ENCODE assay signal across 30 cellular contexts in the genomic region with DNA sequence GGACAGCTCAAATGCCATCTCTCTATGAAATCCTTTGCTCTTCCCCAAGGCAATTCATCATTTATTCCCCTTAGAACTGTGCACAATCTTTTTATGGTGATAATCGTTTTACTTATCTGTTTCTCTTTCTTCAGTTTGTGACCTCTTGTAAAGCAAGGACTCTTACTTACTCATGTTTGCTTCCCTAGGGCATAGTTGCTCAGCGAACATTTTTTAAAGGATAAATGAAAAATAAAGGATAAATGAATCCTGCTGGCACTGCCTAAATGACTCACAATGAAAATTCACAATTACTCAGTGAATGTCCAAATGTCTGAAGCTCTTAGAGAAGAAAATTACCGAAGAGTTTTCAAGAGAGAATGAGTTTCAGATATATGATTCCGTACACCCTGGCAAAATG.
A peak's percentile ranks its signal among the peaks of the same experiment; 100 is the strongest.
DNase-seq lines count a peak whose midpoint lies in the region; ATAC-seq, FAIRE-seq and TF ChIP-seq lines count a peak whose summit lies in the region.
"Had no signal": no experiment of that assay in that cellular context is flagged by ENCODE, and none has a peak within 500 bp of the region (broad histone marks: within the 10 kb centered on the region; RNA-seq: fewer than 3 reads in every experiment).

No MANE protein-coding gene starts in this region.

- peak overlapping the region; percentile 7; the same call in 1 of the 2 replicates for H4K5ac ChIP-seq in IMR-90 (ENCODE audit: low read depth, low read length)

- H3K27me3 ChIP-seq in IMR-90 (ENCODE audit: control insufficient read depth, insufficient read depth, low read length) = no peaks in the 10 kb centered on the region
- H3K27me3 ChIP-seq in bronchial epithelial cell (ENCODE audit: control insufficient read depth, insufficient read depth, low read length) = no peaks in the 10 kb centered on the region
- H3K27me3 ChIP-seq in neural progenitor cell = no peaks in the 10 kb centered on the region
- H3K27me3 ChIP-seq: BLaER1, vagina had no signal

- no CpG with 5 or more reads among the region's 4 CpGs for WGBS in IMR-90 (ENCODE audit: extremely low coverage in 2 of 2, insufficient read length in 1 of 2), 2 experiments

- H2BK120ac ChIP-seq in IMR-90 (ENCODE audit: low read depth, low read length) = no peak overlapping the region

- H2BK20ac ChIP-seq in IMR-90 (ENCODE audit: low read depth, low read length) = no peak overlapping the region

- H3F3A ChIP-seq in neural progenitor cell (ENCODE audit: low read depth) = no peaks in the 10 kb centered on the region

- no peak overlapping the region for H2AK9ac ChIP-seq in IMR-90 (replicated peaks; ENCODE audit: low read depth, low read length, poor library complexity)

- no peaks in the 10 kb centered on the region for H3K79me2 ChIP-seq in neural progenitor cell (ENCODE audit: low read depth)

- no peak overlapping the region for H2AFZ ChIP-seq in IMR-90 (replicated peaks; ENCODE audit: low read length, poor library complexity)
- H2AFZ ChIP-seq in neural progenitor cell (replicated peaks) = peak overlapping the region; percentile 12

- no peaks in the 10 kb centered on the region for H3K36me3 Mint-ChIP-seq in neural progenitor cell
- no peaks in the 10 kb centered on the region for H3K36me3 Mint-ChIP-seq in T-helper 2 cell treated with Interferon-gamma antibody and Interleukin-4, amounts not matched to agents 5 μg/mL and 100 μg/mL, for 36 hours (ENCODE audit: low read depth)
- H3K36me3 Mint-ChIP-seq: brain, mesothelial cell of epicardium, naive B cell had no signal

- no peak overlapping the region for H3K18ac ChIP-seq in IMR-90 (ENCODE audit: low read depth, low read length)

- dilution Hi-C loops in IMR-90 (cut with HindIII; ENCODE audit: low sequenced_read_pairs, unreplicated experiment) = no loop called here

- H3K23ac ChIP-seq in IMR-90 (ENCODE audit: low read depth, low read length) = no peak overlapping the region

- H3K4me1 ChIP-seq in IMR-90 (ENCODE audit: control insufficient read depth, insufficient read depth, low read length) (no peaks in the 10 kb centered on the region; the same call in 1 of the 2 replicates), neural progenitor cell (peaks cover 22% of the 10 kb centered on the region)
- H3K4me1 ChIP-seq: BLaER1, vagina had no signal

- no peak overlapping the region for H3K9ac ChIP-seq in IMR-90 (ENCODE audit: low read depth, low read length)
- H3K9ac ChIP-seq in neural progenitor cell = no peak overlapping the region
- H3K9ac ChIP-seq: BLaER1 had no signal

- H3K27ac Mint-ChIP-seq in neural progenitor cell = no peak overlapping the region
- no peak overlapping the region for H3K27ac Mint-ChIP-seq in T-helper 2 cell treated with Interferon-gamma antibody and Interleukin-4, amounts not matched to agents 5 μg/mL and 100 μg/mL, for 36 hours
- H3K27ac Mint-ChIP-seq: activated CD4-positive, alpha-beta T cell treated with anti-CD3 and anti-CD28 coated beads, Interleukin-2, amount 10 ng/mL, durations not matched to agents 24 days and 14 days; activated T-cell treated with anti-CD3 and anti-CD28 coated beads, Interleukin-2, amount 50 U/mL, for 72 hours; brain; mesothelial cell of epicardium; naive B cell had no signal

- H3K4me3 Mint-ChIP-seq in neural progenitor cell = no peak overlapping the region
- H3K4me3 Mint-ChIP-seq in T-helper 2 cell treated with Interferon-gamma antibody and Interleukin-4, amounts not matched to agents 5 μg/mL and 100 μg/mL, for 36 hours = no peak overlapping the region
- H3K4me3 Mint-ChIP-seq: activated CD4-positive, alpha-beta T cell treated with anti-CD3 and anti-CD28 coated beads, Interleukin-2, amount 10 ng/mL, durations not matched to agents 24 days and 14 days; activated T-cell treated with anti-CD3 and anti-CD28 coated beads, Interleukin-2, amount 50 U/mL, for 72 hours; brain; mesothelial cell of epicardium; naive B cell had no signal

- no peak for TF ChIP-seq RAD21 in IMR-90 (IDR thresholded peaks at IDR 0.05; ENCODE audit: low read length)

- TF ChIP-seq CTCF in AG09309 (IDR thresholded peaks at IDR 0.05; ENCODE audit: control insufficient read depth, insufficient read depth, low read depth, low read length, missing control alignments) = no peak
- TF ChIP-seq CTCF in IMR-90 (conservative IDR thresholded peaks at IDR 0.05; ENCODE audit: low read depth, low read length) = no peak
- no peak for TF ChIP-seq CTCF in bronchial epithelial cell (IDR thresholded peaks at IDR 0.05; ENCODE audit: insufficient read depth, low read length, severe bottlenecking)
- no peak for TF ChIP-seq CTCF in neural progenitor cell (IDR thresholded peaks at IDR 0.05)

- ATAC-seq in IMR-90 (ENCODE audit: low read depth) = peak; percentile 59
- ATAC-seq: activated T-cell treated with anti-CD3 and anti-CD28 coated beads, Interleukin-2, amount 50 U/mL, for 72 hours; GM12878; HCT116; left ventricle myocardium superior; Right ventricle myocardium inferior; stimulated activated naive CD8-positive, alpha-beta T cell treated with anti-CD3 and anti-CD28 coated beads, Interleukin-15, Interleukin-2, amounts not matched to agents 100 U/mL and 50 U/mL, for 24 hours had no signal

- no peaks in the 10 kb centered on the region for H3K9me3 Mint-ChIP-seq in neural progenitor cell
- H3K9me3 Mint-ChIP-seq in T-helper 2 cell treated with Interferon-gamma antibody and Interleukin-4, amounts not matched to agents 5 μg/mL and 100 μg/mL, for 36 hours = peaks cover 43% of the 10 kb centered on the region

- H3K27ac ChIP-seq in IMR-90 (ENCODE audit: insufficient read depth, low read length) (no peak overlapping the region), neural progenitor cell (no peak overlapping the region)
- H3K27ac ChIP-seq: BLaER1, vagina had no signal

- H3K56ac ChIP-seq in IMR-90 (ENCODE audit: extremely low read depth, insufficient read depth, low read length) = no peak overlapping the region

- in situ Hi-C loops in IMR-90 (cut with MboI; ENCODE audit: low sequenced_read_pairs) = loop anchor here (25.0 kb wide), 2 partner anchors 363 to 1088 kb away; no protein-coding TSS in a partner anchor

- no peak overlapping the region for H2AK5ac ChIP-seq in IMR-90 (ENCODE audit: low read depth, low read length)

- H3K36me3 ChIP-seq in IMR-90 (ENCODE audit: control insufficient read depth, insufficient read depth, low read length) (no peaks in the 10 kb centered on the region), bronchial epithelial cell (ENCODE audit: control insufficient read depth, insufficient read depth, low read length) (no peaks in the 10 kb centered on the region), neural progenitor cell (no peaks in the 10 kb centered on the region)
- H3K36me3 ChIP-seq: BLaER1, vagina had no signal

- no peak for FAIRE-seq in bronchial epithelial cell (lab: Jason Lieb, UNC)
- FAIRE-seq: GM12878 had no signal

- H4K8ac ChIP-seq in IMR-90 (ENCODE audit: low read depth in 2 of 2, low read length in 2 of 2) = no peak overlapping the region

- CTCF ChIA-PET in IMR-90 (lab: Yijun Ruan, JAX) = no interaction called here

- no peaks in the 10 kb centered on the region for H3K9me1 ChIP-seq in IMR-90 (ENCODE audit: insufficient read depth, low read length)

- H4K20me1 ChIP-seq in IMR-90 (ENCODE audit: insufficient read depth, low read length) (no peaks in the 10 kb centered on the region), neural progenitor cell (ENCODE audit: low read depth) (no peaks in the 10 kb centered on the region)
- H4K20me1 ChIP-seq: BLaER1 had no signal

- no peak overlapping the region for H2BK5ac ChIP-seq in IMR-90 (ENCODE audit: low read depth, low read length, poor library complexity, severe bottlenecking)

- no peak overlapping the region for H4K91ac ChIP-seq in IMR-90 (ENCODE audit: insufficient read depth, low read depth, low read length)

- H3K9me3 ChIP-seq in IMR-90 (ENCODE audit: control insufficient read depth, insufficient read depth, low read length) = no peaks in the 10 kb centered on the region
- no peaks in the 10 kb centered on the region for H3K9me3 ChIP-seq in neural progenitor cell (ENCODE audit: low read depth)
- H3K9me3 ChIP-seq: BLaER1, vagina had no signal

- H3K79me1 ChIP-seq in IMR-90 (ENCODE audit: low read depth in 1 of 2, low read length in 2 of 2) = no peaks in the 10 kb centered on the region

- H3K4me3 ChIP-seq in AG09309 (ENCODE audit: control insufficient read depth, low read depth, low read length) (no peak overlapping the region), IMR-90 (ENCODE audit: insufficient read depth, low read depth, low read length) (no peak overlapping the region), bronchial epithelial cell (ENCODE audit: low read depth, low read length) (no peak overlapping the region), neural progenitor cell (no peak overlapping the region)
- H3K4me3 ChIP-seq: BLaER1, GM12878, vagina had no signal

- POLR2A ChIA-PET in IMR-90 (lab: Charles Lee; ENCODE audit: unreplicated experiment) = no interaction called here

- intact Hi-C loops in IMR-90 (cut with micrococcal nuclease) = loop anchor here (10.0 kb wide), 2 partner anchors 445 to 1085 kb away; no protein-coding TSS in a partner anchor

- H2BK15ac ChIP-seq in IMR-90 (ENCODE audit: low read depth, low read length) = no peak overlapping the region

- H3K4me1 Mint-ChIP-seq in neural progenitor cell = peaks cover 14% of the 10 kb centered on the region
- H3K4me1 Mint-ChIP-seq in T-helper 2 cell treated with Interferon-gamma antibody and Interleukin-4, amounts not matched to agents 5 μg/mL and 100 μg/mL, for 36 hours (ENCODE audit: low read depth) = no peaks in the 10 kb centered on the region
- H3K4me1 Mint-ChIP-seq: activated CD4-positive, alpha-beta T cell treated with anti-CD3 and anti-CD28 coated beads, Interleukin-2, amount 10 ng/mL, durations not matched to agents 24 days and 14 days; naive B cell had no signal

- H3K4me2 ChIP-seq in IMR-90 (ENCODE audit: low read depth, low read length) (no peak overlapping the region; the same call in 1 of the 2 replicates), neural progenitor cell (no peak overlapping the region)
- H3K4me2 ChIP-seq: BLaER1 had no signal

- no peak overlapping the region for H3K14ac ChIP-seq in IMR-90 (replicated peaks; ENCODE audit: low read depth, low read length)

- peak; percentile 38 for DNase-seq in AG09309 (ENCODE audit: low read depth)
- peak; percentile 30 for DNase-seq in IMR-90
- peak; percentile 55 for DNase-seq in bronchial epithelial cell (ENCODE audit: low read depth)
- no peak for DNase-seq in neural progenitor cell (ENCODE audit: low spot score)
- DNase-seq in T-helper 2 cell treated with Interferon-gamma antibody and Interleukin-4, amounts not matched to agents 5 μg/mL and 100 μg/mL, for 36 hours (ENCODE audit: low spot score) = no peak
- no peak for DNase-seq in SK-N-DZ (ENCODE audit: low spot score)
- no peak for DNase-seq in iPS-NIHi7 (ENCODE audit: extremely low spot score)
- no peak for DNase-seq in kidney glomerular epithelial cell (lab: John Stamatoyannopoulos, UW)
- DNase-seq: activated CD4-positive, alpha-beta T cell treated with anti-CD3 and anti-CD28 coated beads, Interleukin-2, amount 10 ng/mL, durations not matched to agents 24 days and 14 days; activated naive CD4-positive, alpha-beta T cell; activated T-cell treated with anti-CD3 and anti-CD28 coated beads, Interleukin-2, amount 50 U/mL, for 72 hours; effector CD8-positive, alpha-beta T cell; erythroblast; hypothalamus; KG1; left ventricle myocardium superior; naive B cell; NCI-H1436 treated with DMSO at 0.1 percent for 48 hours; NCI-H2107; NCI-H446; OCI-M1; stimulated activated naive CD8-positive, alpha-beta T cell treated with anti-CD3 and anti-CD28 coated beads, Interleukin-15, Interleukin-2, amounts not matched to agents 100 U/mL and 50 U/mL, for 24 hours; T-helper 2 cell had no signal

- no peak for TF ChIP-seq POLR2A in IMR-90 (IDR thresholded peaks at IDR 0.05; ENCODE audit: low read depth, low read length)

- no TSS peak for BruUV-seq in IMR-90 (replicated peaks; lab: Mats Ljungman, UMichigan)

- no peak overlapping the region for H3K4ac ChIP-seq in IMR-90 (ENCODE audit: low read depth, low read length)

- peaks cover 2% of the 10 kb centered on the region for H3K27me3 Mint-ChIP-seq in neural progenitor cell (ENCODE audit: insufficient read depth, low read depth)
- no peaks in the 10 kb centered on the region for H3K27me3 Mint-ChIP-seq in T-helper 2 cell treated with Interferon-gamma antibody and Interleukin-4, amounts not matched to agents 5 μg/mL and 100 μg/mL, for 36 hours (ENCODE audit: low read depth)
- H3K27me3 Mint-ChIP-seq: activated CD4-positive, alpha-beta T cell treated with anti-CD3 and anti-CD28 coated beads, Interleukin-2, amount 10 ng/mL, durations not matched to agents 24 days and 14 days; brain; naive B cell had no signal

Comparison
In these comparisons a context has a peak if more than half of its experiments do, and no peak if none do; other contexts are left out.
1. DNase-seq: peak in AG09309 (single experiment), IMR-90 (single experiment) and bronchial epithelial cell (single experiment); none in neural progenitor cell (single experiment), T-helper 2 cell treated with Interferon-gamma antibody and Interleukin-4, amounts not matched to agents 5 μg/mL and 100 μg/mL, for 36 hours (single experiment), SK-N-DZ (single experiment), iPS-NIHi7 (single experiment) and kidney glomerular epithelial cell (single experiment).